29 cellular contexts compared by ENCODE assay signal in genomic region chr4:41571422-41571821, GRCh38. TPM values are rescaled to one million over a fixed set of nuclear protein-coding genes. Genes with fewer than 3 reads are reported as not detected.
"Had no signal": no experiment of that assay in that cellular context is flagged by ENCODE, and none has a peak within 500 bp of the region (broad histone marks: within the 10 kb centered on the region; RNA-seq: fewer than 3 reads in every experiment).

No MANE protein-coding gene starts in this region.

- ATAC-seq: activated CD8-positive, alpha-beta T cell treated with anti-CD3 and anti-CD28 coated beads for 36 hours; activated T-cell treated with anti-CD3 and anti-CD28 coated beads, Interleukin-2, amount 50 U/mL, for 4 hours; activated T-helper 17 cell treated with anti-CD3 and anti-CD28 coated beads, Interleukin-2, amount 50 U/mL, for 72 hours; esophagus mucosa; foreskin keratinocyte; left colon; lower lobe of right lung; mucosa of descending colon; natural killer cell treated with Interleukin-12 subunit alpha and Interleukin-12 subunit beta and Interleukin-15 and Interleukin-18, amount 100 ng/mL, for 72 hours; right lobe of liver; stimulated activated effector memory CD8-positive, alpha-beta T cell treated with anti-CD3 and anti-CD28 coated beads, Interleukin-12 subunit alpha, Interleukin-12 subunit beta, amount 100 ng/mL, for 72 hours; WTC11 had no signal

- DNase-seq: activated CD4-positive, alpha-beta T cell treated with anti-CD3 and anti-CD28 coated beads for 1 hour; activated CD4-positive, alpha-beta T cell treated with anti-CD3 and anti-CD28 coated beads, Interleukin-2, amount 10 ng/mL, durations not matched to agents 7 days and 5 days; activated CD8-positive, alpha-beta T cell treated with anti-CD3 and anti-CD28 coated beads for 36 hours; activated gamma-delta T cell treated with Interleukin-2 at 50 U/mL for 16 hours; activated naive CD4-positive, alpha-beta T cell treated with anti-CD3 and anti-CD28 coated beads, Interleukin-2, amount 50 U/mL, for 16 hours; activated T-cell treated with anti-CD3 and anti-CD28 coated beads, Interleukin-2, amount 50 U/mL, for 4 hours; amniotic stem cell; brain microvascular endothelial cell; caudate nucleus; cortex of kidney; endodermal cell; foreskin keratinocyte; hippocampal formation; left colon; lower lobe of right lung; mucosa of descending colon; right lobe of liver; stimulated activated CD4-positive, alpha-beta T cell treated with anti-CD3 and anti-CD28 coated beads, Interleukin-4, amount 100 ng/mL, for 24 hours; substantia nigra; T-helper 2 cell; thyroid gland had no signal

- H3K9me3 ChIP-seq: lower lobe of right lung, mucosa of descending colon, right lobe of liver, thyroid gland had no signal

- H3K4me3 ChIP-seq: lower lobe of right lung, mucosa of descending colon, right lobe of liver, skin epidermis, thyroid gland had no signal

- H3K27ac ChIP-seq: brain microvascular endothelial cell, foreskin keratinocyte, lower lobe of right lung, right lobe of liver, skin epidermis, thyroid gland had no signal

- H3K27me3 ChIP-seq: right lobe of liver, thyroid gland had no signal

- H3K36me3 ChIP-seq: brain microvascular endothelial cell, lower lobe of right lung, right lobe of liver, thyroid gland had no signal

- FAIRE-seq: astrocyte, keratinocyte had no signal

- H3K4me1 ChIP-seq: foreskin keratinocyte, right lobe of liver had no signal

RNA-seq across cellular contexts. Expression of gene LIMCH1, which starts 33.5 kb away (rescaled TPM):
- total RNA-seq: activated CD4-positive, alpha-beta T cell treated with anti-CD3 and anti-CD28 coated beads, Interleukin-2, amount 10 ng/mL, durations not matched to agents 7 days and 5 days; activated CD8-positive, alpha-beta T cell treated with anti-CD3 and anti-CD28 coated beads for 36 hours; activated T-helper 17 cell treated with anti-CD3 and anti-CD28 coated beads, Interleukin-2, amount 50 U/mL, for 72 hours; natural killer cell treated with Interleukin-12 subunit alpha and Interleukin-12 subunit beta and Interleukin-15 and Interleukin-18, amount 100 ng/mL, for 72 hours had no signal
